In genomic region chr17:21025446-21025845, GRCh38 we compare ENCODE assay signal across 1 cellular context.
TF ChIP-seq lines count a peak whose summit lies in the region.

No MANE protein-coding gene starts in this region.

TF ChIP-seq in IMR-90, 13 proteins besides CTCF, POLR2A, EP300 and RAD21:
- TF ChIP-seq RFX5 (IDR thresholded peaks at IDR 0.05; ENCODE audit: low read depth, low read length) (no peak), BHLHE40 (IDR thresholded peaks at IDR 0.05; ENCODE audit: low read depth, low read length) (no peak), FOS (IDR thresholded peaks at IDR 0.05; ENCODE audit: low read depth, low read length) (no peak), MAFK (IDR thresholded peaks at IDR 0.05; ENCODE audit: low read depth, low read length) (no peak), CHD1 (IDR thresholded peaks at IDR 0.05; ENCODE audit: low read depth, low read length) (no peak), NFE2L2 (IDR thresholded peaks at IDR 0.05; ENCODE audit: low read depth, low read length) (no peak), MXI1 (IDR thresholded peaks at IDR 0.05; ENCODE audit: borderline replicate concordance, low read depth, low read length) (no peak), ELK1 (IDR thresholded peaks at IDR 0.05; ENCODE audit: borderline replicate concordance, low read depth, low read length) (no peak), RCOR1 (IDR thresholded peaks at IDR 0.05; ENCODE audit: insufficient replicate concordance, low read length) (no peak), MAZ (IDR thresholded peaks at IDR 0.05; ENCODE audit: borderline replicate concordance, low read depth, low read length) (no peak), SMC3 (IDR thresholded peaks at IDR 0.05; ENCODE audit: low read depth, low read length) (no peak), USF2 (IDR thresholded peaks at IDR 0.05; ENCODE audit: low read depth, low read length) (no peak), CEBPB (IDR thresholded peaks at IDR 0.05; ENCODE audit: low read depth, low read length) (no peak)
